In genomic region chr13:46721054-46721453, GRCh38 we compare ENCODE assay signal across 9 cellular contexts.
DNase-seq lines count a peak whose midpoint lies in the region; ATAC-seq, FAIRE-seq and TF ChIP-seq lines count a peak whose summit lies in the region.
"Had no signal": no experiment of that assay in that cellular context is flagged by ENCODE, and none has a peak within 500 bp of the region (broad histone marks: within the 10 kb centered on the region; RNA-seq: fewer than 3 reads in every experiment).

No MANE protein-coding gene starts in this region.

- H3K4me3 ChIP-seq in HFF-Myc (replicated peaks; ENCODE audit: low read depth, low read length) (no peak overlapping the region), lower lobe of right lung (no peak overlapping the region), suprapubic skin (no peak overlapping the region)
- H3K4me3 ChIP-seq: SJSA1 had no signal

- H3K4me1 Mint-ChIP-seq in chondrocyte (ENCODE audit: low read depth) = peaks cover 26% of the 10 kb centered on the region

- H3K4me1 ChIP-seq in lower lobe of right lung (no peaks in the 10 kb centered on the region), suprapubic skin (no peaks in the 10 kb centered on the region)
- H3K4me1 ChIP-seq: SJSA1 had no signal

- H3K27ac ChIP-seq in lower lobe of right lung (no peak overlapping the region), suprapubic skin (no peak overlapping the region)
- H3K27ac ChIP-seq: SJSA1 had no signal

- TF ChIP-seq CTCF in HFF-Myc (IDR thresholded peaks at IDR 0.05; ENCODE audit: low read depth, low read length, missing control alignments) (peak; percentile 40), chondrocyte (IDR thresholded peaks at IDR 0.05) (peak; percentile 99), lower lobe of right lung (IDR thresholded peaks at IDR 0.05) (peak; percentile 74), suprapubic skin (IDR thresholded peaks at IDR 0.05) (peak; percentile 44 to 45)

- TF ChIP-seq POLR2A in suprapubic skin (IDR thresholded peaks at IDR 0.05) = no peak

- TF ChIP-seq EP300 in suprapubic skin (IDR thresholded peaks at IDR 0.05) = no peak

- H3K4me3 Mint-ChIP-seq in chondrocyte (ENCODE audit: unreplicated experiment) = no peak overlapping the region

- H3K36me3 Mint-ChIP-seq in chondrocyte (ENCODE audit: low read depth) = peaks cover 12% of the 10 kb centered on the region

- H3K27me3 ChIP-seq in lower lobe of right lung (ENCODE audit: low read depth) = no peaks in the 10 kb centered on the region
- H3K27me3 ChIP-seq in suprapubic skin = no peaks in the 10 kb centered on the region
- H3K27me3 ChIP-seq: SJSA1 had no signal

- peak; percentile 47 for DNase-seq in COR-L47 (lab: John Stamatoyannopoulos, UW)
- DNase-seq in HFF-Myc (ENCODE audit: extremely low read depth, low read depth) = peak; percentile 5
- DNase-seq in chondrocyte (ENCODE audit: low spot score) = no peak
- DNase-seq in lower lobe of right lung = no peak
- DNase-seq in suprapubic skin (ENCODE audit: low spot score in 2 of 2) = no peak

- no peaks in the 10 kb centered on the region for H3K9me3 Mint-ChIP-seq in chondrocyte (ENCODE audit: low read depth)

- H3K27me3 Mint-ChIP-seq in chondrocyte (ENCODE audit: low read depth) = no peaks in the 10 kb centered on the region

- H3K36me3 ChIP-seq in lower lobe of right lung (peaks cover 31% of the 10 kb centered on the region), suprapubic skin (peaks cover 27% of the 10 kb centered on the region)

- ATAC-seq in lower lobe of right lung (peak in 1 of 2 donors; percentile 61), HG03039 (IDR thresholded peaks at IDR 0.05; ENCODE audit: unreplicated experiment) (no peak), GM18511 (IDR thresholded peaks at IDR 0.05; ENCODE audit: unreplicated experiment) (no peak)

- intact Hi-C loops in lower lobe of right lung (cut with DNase I) = no loop called here

- no peak overlapping the region for H3K27ac Mint-ChIP-seq in chondrocyte (ENCODE audit: unreplicated experiment)

- H3K9me3 ChIP-seq in lower lobe of right lung (no peaks in the 10 kb centered on the region), suprapubic skin (no peaks in the 10 kb centered on the region)
- H3K9me3 ChIP-seq: SJSA1 had no signal

- WGBS in suprapubic skin = 15% methylated on average over 4 of the region's 4 CpGs

- peak; percentile 86 for FAIRE-seq in TTC549 (lab: Jason Lieb, UNC)

Comparison
In these comparisons a context has a peak if more than half of its experiments do, and no peak if none do; other contexts are left out.
1. DNase-seq: peak in COR-L47 (single experiment) and HFF-Myc (single experiment); none in chondrocyte (single experiment), lower lobe of right lung (single experiment) and suprapubic skin (0 of 2).
2. CTCF ChIP-seq: peak in every context shown above with its lines; median percentile 99 in chondrocyte; 74 in lower lobe of right lung; 44 in suprapubic skin; 40 in HFF-Myc.